Comparison of ENCODE assay signal across 1 cellular context in genomic region chr9:120875954-120876841, GRCh38.
A peak's percentile ranks its signal among the peaks of the same experiment; 100 is the strongest.
TF ChIP-seq lines count a peak whose summit lies in the region.

No MANE protein-coding gene starts in this region.

TF ChIP-seq in HepG2, 621 proteins besides CTCF, POLR2A, EP300 and RAD21 (continued from another document):
- TF ChIP-seq ZHX2 (IDR thresholded peaks at IDR 0.05; ENCODE audit: low read depth) (no peak), ZHX2 (CRISPR knock-in tag; IDR thresholded peaks at IDR 0.05; ENCODE audit: borderline replicate concordance) (0 out of 2 replicates have a peak, but pooled peaks have one; percentile 34), ZNF549 (CRISPR knock-in tag; IDR thresholded peaks at IDR 0.05) (no peak), ZBTB39 (CRISPR knock-in tag; IDR thresholded peaks at IDR 0.05) (no peak), ESRRA (CRISPR knock-in tag; IDR thresholded peaks at IDR 0.05; ENCODE audit: low read depth) (no peak), RXRB (CRISPR knock-in tag; IDR thresholded peaks at IDR 0.05; ENCODE audit: borderline replicate concordance) (0 out of 2 replicates have a peak, but pooled peaks have one; percentile 7), SP2 (CRISPR knock-in tag; IDR thresholded peaks at IDR 0.05) (no peak), MNT (IDR thresholded peaks at IDR 0.05) (no peak), PATZ1 (CRISPR knock-in tag; IDR thresholded peaks at IDR 0.05) (peak; percentile 98)
